4 cellular contexts compared by ENCODE assay signal in the genomic region with DNA sequence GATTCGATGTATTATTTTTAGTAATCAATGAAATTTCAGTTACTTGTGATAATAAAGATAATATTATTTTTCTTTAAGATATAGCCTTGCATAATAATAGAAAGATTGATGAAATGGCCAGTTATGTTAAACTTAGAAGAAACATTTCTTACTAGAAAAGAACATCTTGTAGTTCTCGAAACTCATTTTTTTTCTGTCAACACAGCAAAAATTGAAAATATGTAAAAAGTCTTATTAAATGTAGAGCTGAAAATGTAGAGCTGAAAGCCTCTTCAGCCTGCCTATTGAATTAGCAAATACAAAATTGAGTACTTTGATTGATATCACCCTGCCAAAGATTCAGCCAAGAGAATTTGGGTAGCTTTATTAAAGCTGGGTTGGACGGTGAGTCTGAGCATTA.
A peak's percentile ranks its signal among the peaks of the same experiment; 100 is the strongest.
DNase-seq lines count a peak whose midpoint lies in the region; ATAC-seq, FAIRE-seq and TF ChIP-seq lines count a peak whose summit lies in the region.
"Not testable (repeated sequence)": the region's sequence is repeated elsewhere in the genome, so short reads cannot be mapped to it uniquely, and the experiment has no call there.

No MANE protein-coding gene starts in this region.

- in situ Hi-C loops in IMR-90 (cut with MboI; ENCODE audit: low sequenced_read_pairs); K562 (cut with MboI): not testable (repeated sequence)

- not testable (repeated sequence) for H4K8ac ChIP-seq in IMR-90 (ENCODE audit: low read depth in 2 of 2, low read length in 2 of 2)

- not testable (repeated sequence) for TF ChIP-seq RAD21 in A549 (conservative IDR thresholded peaks at IDR 0.05 in 1 of 2, IDR thresholded peaks at IDR 0.05 in 1 of 2); IMR-90 (IDR thresholded peaks at IDR 0.05; ENCODE audit: low read length); K562 (CRISPR knock-in tag; conservative IDR thresholded peaks at IDR 0.05 in 1 of 2, IDR thresholded peaks at IDR 0.05 in 1 of 2)

- intact Hi-C loops in IMR-90 (cut with micrococcal nuclease); K562 (cut with micrococcal nuclease): not testable (repeated sequence)

- not testable (repeated sequence) for H2BK120ac ChIP-seq in IMR-90 (ENCODE audit: low read depth, low read length)

- not testable (repeated sequence) for H3K36me3 ChIP-seq in IMR-90 (ENCODE audit: control insufficient read depth, insufficient read depth, low read length); K562 (ENCODE audit: control insufficient read depth, insufficient read depth, low read length)

- not testable (repeated sequence) for TF ChIP-seq POLR2A in A549 (IDR thresholded peaks at IDR 0.05; ENCODE audit: low read length); H54 (IDR thresholded peaks at IDR 0.05; ENCODE audit: low read depth, low read length); IMR-90 (IDR thresholded peaks at IDR 0.05; ENCODE audit: low read depth, low read length); K562 (conservative IDR thresholded peaks at IDR 0.05)

- H3K4me1 ChIP-seq in A549; IMR-90 (ENCODE audit: control insufficient read depth, insufficient read depth, low read length); K562 (replicated peaks in 1 of 2; ENCODE audit: control insufficient read depth in 2 of 2, insufficient read depth in 2 of 2, low read length in 2 of 2): not testable (repeated sequence)

- H2BK15ac ChIP-seq in IMR-90 (ENCODE audit: low read depth, low read length) = not testable (repeated sequence)

- H3K18ac ChIP-seq in IMR-90 (ENCODE audit: low read depth, low read length) = not testable (repeated sequence)

- not testable (repeated sequence) for H3K4me2 ChIP-seq in A549; IMR-90 (ENCODE audit: low read depth, low read length); K562 (ENCODE audit: insufficient read depth, low read length)

- not testable (repeated sequence) for H3K4ac ChIP-seq in IMR-90 (ENCODE audit: low read depth, low read length)

- H3K9me1 ChIP-seq in IMR-90 (ENCODE audit: insufficient read depth, low read length); K562 (ENCODE audit: control insufficient read depth, insufficient read depth, low read length): not testable (repeated sequence)

- TF ChIP-seq CTCF in A549 (IDR thresholded peaks at IDR 0.05); IMR-90 (conservative IDR thresholded peaks at IDR 0.05; ENCODE audit: low read depth, low read length); K562 (IDR thresholded peaks at IDR 0.05 in 2 of 3, conservative IDR thresholded peaks at IDR 0.05 in 1 of 3; ENCODE audit: insufficient read depth in 2 of 3, low read depth in 1 of 3, low read length in 3 of 3): not testable (repeated sequence)

- not testable (repeated sequence) for H3K27ac ChIP-seq in A549; IMR-90 (ENCODE audit: insufficient read depth, low read length); K562 (ENCODE audit: extremely low read depth, low read depth, low read length)

- dilution Hi-C loops in IMR-90 (cut with HindIII; ENCODE audit: low sequenced_read_pairs, unreplicated experiment) = not testable (repeated sequence)

- not testable (repeated sequence) for H4K91ac ChIP-seq in IMR-90 (ENCODE audit: insufficient read depth, low read depth, low read length)

- H3K23ac ChIP-seq in IMR-90 (ENCODE audit: low read depth, low read length) = not testable (repeated sequence)

- not testable (repeated sequence) for H2AK9ac ChIP-seq in IMR-90 (replicated peaks; ENCODE audit: low read depth, low read length, poor library complexity)

- H4K20me1 ChIP-seq in IMR-90 (ENCODE audit: insufficient read depth, low read length); K562 (replicated peaks; ENCODE audit: control insufficient read depth, insufficient read depth, low read length): not testable (repeated sequence)

- not testable (repeated sequence) for H2BK20ac ChIP-seq in IMR-90 (ENCODE audit: low read depth, low read length)

- not testable (repeated sequence) for H2AK5ac ChIP-seq in IMR-90 (ENCODE audit: low read depth, low read length)

- H3K9me3 ChIP-seq in A549; IMR-90 (ENCODE audit: control insufficient read depth, insufficient read depth, low read length); K562 (replicated peaks; ENCODE audit: control insufficient read depth, insufficient read depth, low read depth, low read length): not testable (repeated sequence)

- DNase-seq in A549 (ENCODE audit: low read depth in 1 of 2, low spot score in 1 of 2); H54 (ENCODE audit: insufficient read length, low spot score); IMR-90; K562 (ENCODE audit: extremely low read depth in 1 of 4, low spot score in 3 of 4): not testable (repeated sequence)

- not testable (repeated sequence) for ATAC-seq in A549; IMR-90 (ENCODE audit: low read depth); K562

- not testable (repeated sequence) for H2AFZ ChIP-seq in IMR-90 (replicated peaks; ENCODE audit: low read length, poor library complexity); K562 (ENCODE audit: low read depth, low read length)

- CTCF ChIA-PET in A549 (lab: Yijun Ruan, JAX); IMR-90 (lab: Yijun Ruan, JAX); K562 (lab: Yijun Ruan, JAX; ENCODE audit: low intra/inter-chr PET ratio): not testable (repeated sequence)

- not testable (repeated sequence) for H4K5ac ChIP-seq in IMR-90 (ENCODE audit: low read depth, low read length)

- not testable (repeated sequence) for H3K14ac ChIP-seq in IMR-90 (replicated peaks; ENCODE audit: low read depth, low read length)

- H3K4me3 ChIP-seq in A549; IMR-90 (ENCODE audit: insufficient read depth, low read depth, low read length); K562: not testable (repeated sequence)

- not testable (repeated sequence) for H3K56ac ChIP-seq in IMR-90 (ENCODE audit: extremely low read depth, insufficient read depth, low read length)

- H3K9ac ChIP-seq in IMR-90 (ENCODE audit: low read depth, low read length); K562 (ENCODE audit: insufficient read depth in 1 of 2, low read depth in 2 of 2, low read length in 2 of 2): not testable (repeated sequence)

- H2BK5ac ChIP-seq in IMR-90 (ENCODE audit: low read depth, low read length, poor library complexity, severe bottlenecking) = not testable (repeated sequence)

- not testable (repeated sequence) for H3K79me2 ChIP-seq in K562 (ENCODE audit: control insufficient read depth, insufficient read depth, low read length)

- BruUV-seq in IMR-90 (replicated peaks; lab: Mats Ljungman, UMichigan); K562 (replicated peaks; lab: Mats Ljungman, UMichigan): not testable (repeated sequence)

- H3K27me3 ChIP-seq in IMR-90 (ENCODE audit: control insufficient read depth, insufficient read depth, low read length); K562 (ENCODE audit: control insufficient read depth in 2 of 2, insufficient read depth in 2 of 2, low read length in 2 of 2): not testable (repeated sequence)

- 3% methylated on average over 2 of the region's 3 CpGs for WGBS in A549 (ENCODE audit: missing lambda C conversion rate)
- no CpG with 5 or more reads among the region's 3 CpGs for WGBS in IMR-90 (ENCODE audit: extremely low coverage in 2 of 2, insufficient read length in 1 of 2), 2 experiments
- WGBS in K562 (ENCODE audit: insufficient coverage, low coverage, missing lambda C conversion rate) = 0% methylated on average over 2 of the region's 3 CpGs

- not testable (repeated sequence) for FAIRE-seq in A549 (lab: Jason Lieb, UNC); K562 (lab: Jason Lieb, UNC)
- FAIRE-seq in H54 (lab: Jason Lieb, UNC) = peak; percentile 68

- H3K79me1 ChIP-seq in IMR-90 (ENCODE audit: low read depth in 1 of 2, low read length in 2 of 2) = not testable (repeated sequence)

- POLR2A ChIA-PET in A549 (lab: Yijun Ruan, JAX); IMR-90 (lab: Charles Lee; ENCODE audit: unreplicated experiment); K562 (lab: Yijun Ruan, JAX): not testable (repeated sequence)

- not testable (repeated sequence) for TF ChIP-seq EP300 in A549 (IDR thresholded peaks at IDR 0.05); K562 (IDR thresholded peaks at IDR 0.05; ENCODE audit: low read length)

TF ChIP-seq in A549, 52 proteins besides CTCF, POLR2A, EP300 and RAD21:
- peak; percentile 45 for TF ChIP-seq MAFK (IDR thresholded peaks at IDR 0.05; ENCODE audit: partially characterized antibody)

TF ChIP-seq in IMR-90, 13 proteins besides CTCF, POLR2A, EP300 and RAD21:
- TF ChIP-seq MAFK (IDR thresholded peaks at IDR 0.05; ENCODE audit: low read depth, low read length) = peak; percentile 68

TF ChIP-seq in K562, 482 proteins besides CTCF, POLR2A, EP300 and RAD21:
- TF ChIP-seq ZNF316 (IDR thresholded peaks at IDR 0.05) = 0 out of 2 replicates have a peak, but pooled peaks have one; percentile 32
